ENCODE assay signal across 14 cellular contexts in the genomic region with DNA sequence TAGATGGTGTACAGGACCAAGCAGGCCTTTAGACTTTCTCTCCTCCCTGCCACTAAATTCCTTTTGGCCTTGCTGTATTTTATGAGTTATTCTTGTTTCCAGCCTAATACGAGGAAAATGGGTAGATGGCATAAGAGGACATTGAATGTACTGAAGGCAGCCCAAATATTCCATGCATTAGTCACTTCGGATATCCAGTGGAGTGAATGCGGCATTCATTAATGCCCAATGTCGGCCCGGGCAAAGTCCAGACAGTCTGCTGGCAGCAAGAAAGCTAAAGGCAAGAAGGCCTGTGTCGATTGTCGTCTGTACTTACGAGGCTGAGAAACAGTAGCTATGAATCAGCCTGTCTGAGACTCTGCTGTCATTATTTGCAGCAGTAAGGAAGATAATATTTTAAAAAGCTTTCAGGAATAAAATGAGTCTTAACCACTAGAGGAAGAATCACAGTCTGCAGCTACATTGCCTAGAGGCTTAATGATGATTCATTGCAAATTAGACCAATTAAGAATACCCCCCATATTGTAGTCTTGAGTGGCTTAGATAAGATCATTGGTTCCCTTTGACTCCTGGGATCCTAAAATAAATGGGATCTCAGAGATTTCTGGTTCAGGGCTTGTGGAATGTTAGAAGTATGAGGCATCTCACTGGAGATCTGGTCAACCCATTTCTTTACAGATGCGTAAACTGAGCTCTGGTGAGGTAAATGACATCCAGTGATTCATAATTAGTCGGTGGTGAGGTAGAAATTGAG.
DNase-seq lines count a peak whose midpoint lies in the region; ATAC-seq, FAIRE-seq and TF ChIP-seq lines count a peak whose summit lies in the region.
"Had no signal": no experiment of that assay in that cellular context is flagged by ENCODE, and none has a peak within 500 bp of the region (broad histone marks: within the 10 kb centered on the region; RNA-seq: fewer than 3 reads in every experiment).

No MANE protein-coding gene starts in this region.

- TF ChIP-seq CTCF in pancreas (IDR thresholded peaks at IDR 0.05): no peak

- no peaks in the 10 kb centered on the region for H3K27me3 ChIP-seq in pancreas

- H3K36me3 Mint-ChIP-seq in stimulated activated memory B cell treated with anti-CD40 and anti-IgM and Interleukin-4, amounts not matched to agents 10 μg/mL and 1 μg/mL and 100 μg/mL, for 72 hours: no peaks in the 10 kb centered on the region
- H3K36me3 Mint-ChIP-seq: natural killer cell treated with Interleukin-12 subunit alpha and Interleukin-12 subunit beta and Interleukin-15 and Interleukin-18, amount 100 ng/mL, for 72 hours had no signal

- FAIRE-seq in RCC 7860 (lab: Jason Lieb, UNC) (peak; percentile 98), pancreas (lab: Jason Lieb, UNC) (no peak)

- H3K36me3 ChIP-seq in pancreas: no peaks in the 10 kb centered on the region

- H3K4me3 ChIP-seq in pancreas: no peak overlapping the region

- no peaks in the 10 kb centered on the region for H3K9me3 Mint-ChIP-seq in stimulated activated memory B cell treated with anti-CD40 and anti-IgM and Interleukin-4, amounts not matched to agents 10 μg/mL and 1 μg/mL and 100 μg/mL, for 72 hours
- H3K9me3 Mint-ChIP-seq: natural killer cell treated with Interleukin-12 subunit alpha and Interleukin-12 subunit beta and Interleukin-15 and Interleukin-18, amount 100 ng/mL, for 72 hours had no signal

- H3K4me1 Mint-ChIP-seq in stimulated activated memory B cell treated with anti-CD40 and anti-IgM and Interleukin-4, amounts not matched to agents 10 μg/mL and 1 μg/mL and 100 μg/mL, for 72 hours: no peaks in the 10 kb centered on the region

- intact Hi-C loops in pancreas (cut with DNase I): no loop called here

- H3K4me3 Mint-ChIP-seq in stimulated activated memory B cell treated with anti-CD40 and anti-IgM and Interleukin-4, amounts not matched to agents 10 μg/mL and 1 μg/mL and 100 μg/mL, for 72 hours: no peak overlapping the region
- H3K4me3 Mint-ChIP-seq: activated CD4-positive, alpha-beta T cell treated with anti-CD3 and anti-CD28 coated beads for 36 hours; natural killer cell treated with Interleukin-12 subunit alpha and Interleukin-12 subunit beta and Interleukin-15 and Interleukin-18, amount 100 ng/mL, for 72 hours had no signal

- peak; percentile 75 to 91 (median 81) for ATAC-seq in pancreas
- ATAC-seq in stimulated activated memory B cell treated with anti-CD40 and anti-IgM and Interleukin-4, amounts not matched to agents 10 μg/mL and 1 μg/mL and 100 μg/mL, for 72 hours: no peak
- no peak for ATAC-seq in GM18511 (IDR thresholded peaks at IDR 0.05; ENCODE audit: unreplicated experiment)
- ATAC-seq: activated CD4-positive, alpha-beta T cell treated with anti-CD3 and anti-CD28 coated beads for 36 hours; natural killer cell treated with Interleukin-12 subunit alpha and Interleukin-12 subunit beta and Interleukin-15 and Interleukin-18, amount 100 ng/mL, for 72 hours; stimulated activated naive CD8-positive, alpha-beta T cell treated with anti-CD3 and anti-CD28 coated beads, Interleukin-15, Interleukin-2, amounts not matched to agents 100 U/mL and 50 U/mL, for 24 hours had no signal

- H3K9me3 ChIP-seq in pancreas: no peaks in the 10 kb centered on the region

- no peak overlapping the region for H3K27ac Mint-ChIP-seq in stimulated activated memory B cell treated with anti-CD40 and anti-IgM and Interleukin-4, amounts not matched to agents 10 μg/mL and 1 μg/mL and 100 μg/mL, for 72 hours
- H3K27ac Mint-ChIP-seq: activated CD4-positive, alpha-beta T cell treated with anti-CD3 and anti-CD28 coated beads for 36 hours; natural killer cell treated with Interleukin-12 subunit alpha and Interleukin-12 subunit beta and Interleukin-15 and Interleukin-18, amount 100 ng/mL, for 72 hours had no signal

- H3K27me3 Mint-ChIP-seq in stimulated activated memory B cell treated with anti-CD40 and anti-IgM and Interleukin-4, amounts not matched to agents 10 μg/mL and 1 μg/mL and 100 μg/mL, for 72 hours: no peaks in the 10 kb centered on the region

- 32 to 53% methylated on average over 10 of the region's 10 CpGs for WGBS in pancreas, 2 donors

- peaks cover 0 to 6% (median 5%) of the 10 kb centered on the region in 3 donors for H3K4me1 ChIP-seq in pancreas

- DNase-seq in EL: peak; percentile 91
- DNase-seq in RCC 7860 (ENCODE audit: low spot score): peak; percentile 98
- peak; percentile 94 for DNase-seq in epithelial cell of prostate (ENCODE audit: low read depth, low spot score)
- peak in 5 of 6 donors; percentile 21 to 69 (median 63) for DNase-seq in pancreas
- DNase-seq in pons (ENCODE audit: low spot score): no peak
- no peak for DNase-seq in NCI-H2227 (lab: John Stamatoyannopoulos, UW; ENCODE audit: unreplicated experiment)
- DNase-seq: activated CD4-positive, alpha-beta T cell treated with anti-CD3 and anti-CD28 coated beads for 36 hours; NCI-H2029 treated with DMSO at 0.1 percent for 48 hours; SHP77; stimulated activated CD4-positive, alpha-beta T cell treated with anti-CD3 and anti-CD28 coated beads, Interleukin-1b, Interleukin-23, amount 100 ng/mL, for 48 hours; stimulated activated naive CD8-positive, alpha-beta T cell treated with anti-CD3 and anti-CD28 coated beads, Interleukin-15, Interleukin-2, amounts not matched to agents 100 U/mL and 50 U/mL, for 24 hours had no signal

- H3K27ac ChIP-seq in epithelial cell of prostate (peak overlapping the region; percentile 89), pancreas (peak overlapping the region in 1 of 4 donors; percentile 45)

Comparison
In these comparisons a context has a peak if more than half of its experiments do, and no peak if none do; other contexts are left out.
1. DNase-seq: peak in EL (single experiment), RCC 7860 (single experiment), epithelial cell of prostate (single experiment) and pancreas (5 of 6); none in pons (single experiment) and NCI-H2227 (single experiment).
2. ATAC-seq: peak in pancreas (4 of 4); none in stimulated activated memory B cell treated with anti-CD40 and anti-IgM and Interleukin-4, amounts not matched to agents 10 μg/mL and 1 μg/mL and 100 μg/mL, for 72 hours (single experiment) and GM18511 (single experiment).